23 cellular contexts compared by ENCODE assay signal in the genomic region with DNA sequence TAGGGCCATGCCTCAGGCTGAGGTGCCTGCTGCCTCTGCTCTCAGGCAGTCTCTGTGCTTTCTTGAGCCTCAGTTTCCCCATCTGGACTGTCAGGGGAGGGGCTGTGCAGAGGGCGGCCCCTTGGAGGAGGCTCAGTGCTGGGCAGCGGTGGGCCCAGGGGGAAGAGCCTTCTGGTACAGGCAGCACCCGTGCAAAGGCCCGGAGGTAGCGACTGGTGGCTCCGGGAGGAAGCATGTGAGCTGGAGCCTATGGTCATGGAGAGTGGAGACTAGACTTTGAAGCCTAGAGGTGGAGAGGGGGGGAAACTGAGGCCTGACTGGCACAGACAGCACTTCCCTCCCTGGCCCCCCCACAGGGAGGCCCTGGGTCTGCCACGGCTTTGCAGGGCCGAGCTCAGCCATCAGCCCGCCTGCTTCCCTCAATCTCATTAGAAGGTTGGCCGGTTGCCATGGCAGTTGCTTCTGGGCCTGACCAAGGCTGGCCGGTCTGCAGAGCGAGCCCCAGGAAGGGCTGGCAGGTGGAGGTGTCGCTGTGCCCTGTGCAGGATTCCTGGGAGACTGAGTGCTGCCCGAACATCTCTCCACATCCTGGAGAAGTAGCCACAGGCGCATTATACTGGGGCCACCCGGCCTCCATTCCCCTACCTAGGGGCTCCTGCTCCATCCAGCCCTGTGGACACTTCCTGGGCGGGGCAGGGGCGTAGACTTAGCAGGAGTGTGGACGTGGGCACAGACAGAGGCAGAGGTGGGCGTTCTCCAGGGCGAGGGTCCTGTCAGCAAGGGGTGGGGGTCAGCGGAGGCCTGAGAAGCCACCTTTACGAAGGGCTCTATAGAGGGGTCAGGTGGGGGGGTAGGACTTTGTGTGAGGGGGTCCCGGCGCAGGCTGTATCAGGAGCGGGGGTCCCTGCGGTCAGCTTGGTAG. TPM values are rescaled to one million over a fixed set of nuclear protein-coding genes. Genes with fewer than 3 reads are reported as not detected.
DNase-seq lines count a peak whose midpoint lies in the region; ATAC-seq and TF ChIP-seq lines count a peak whose summit lies in the region.
"Had no signal": no experiment of that assay in that cellular context is flagged by ENCODE, and none has a peak within 500 bp of the region (broad histone marks: within the 10 kb centered on the region; RNA-seq: fewer than 3 reads in every experiment).

No MANE protein-coding gene starts in this region.

- no peaks in the 10 kb centered on the region for H3K36me3 Mint-ChIP-seq in T-helper 17 cell (ENCODE audit: low read depth)
- H3K36me3 Mint-ChIP-seq: CD4-positive, CD25-positive, alpha-beta regulatory T cell; memory B cell had no signal

- no peak overlapping the region for H3K27ac Mint-ChIP-seq in T-helper 17 cell
- H3K27ac Mint-ChIP-seq: activated CD4-positive, alpha-beta T cell treated with anti-CD3 and anti-CD28 coated beads, Interleukin-2, amount 10 ng/mL, durations not matched to agents 7 days and 5 days; memory B cell had no signal

- 82 to 86% methylated on average over 21 to 24 of the region's 27 CpGs for WGBS in thyroid gland, 2 donors

- H3K4me3 ChIP-seq in left lung: no peak overlapping the region
- no peak overlapping the region for H3K4me3 ChIP-seq in thyroid gland (replicated peaks in 1 of 3)
- H3K4me3 ChIP-seq: A549, SK-N-MC, spleen, thoracic aorta had no signal

- H3K36me3 ChIP-seq in left lung: no peaks in the 10 kb centered on the region
- H3K36me3 ChIP-seq in thyroid gland: no peaks in the 10 kb centered on the region
- H3K36me3 ChIP-seq: spleen, thoracic aorta had no signal

- peak overlapping the region; percentile 61 for H3K4me3 Mint-ChIP-seq in T-helper 17 cell
- H3K4me3 Mint-ChIP-seq: activated CD4-positive, alpha-beta T cell treated with anti-CD3 and anti-CD28 coated beads, Interleukin-2, amount 10 ng/mL, durations not matched to agents 7 days and 5 days; CD4-positive, CD25-positive, alpha-beta regulatory T cell; memory B cell; nephron had no signal

- peaks cover 10% of the 10 kb centered on the region in 2 donors for H3K4me1 ChIP-seq in left lung
- H3K4me1 ChIP-seq in thyroid gland: peaks cover 41 to 53% of the 10 kb centered on the region in 2 donors

- TF ChIP-seq POLR2A in thyroid gland (IDR thresholded peaks at IDR 0.05): no peak

- H3K27me3 ChIP-seq in left lung (no peaks in the 10 kb centered on the region), thyroid gland (no peaks in the 10 kb centered on the region)
- H3K27me3 ChIP-seq: spleen had no signal

- intact Hi-C loops in left lung (cut with DNase I) (no loop called here), thyroid gland (cut with DNase I) (no loop called here)

- peaks cover 6% of the 10 kb centered on the region for H3K4me1 Mint-ChIP-seq in T-helper 17 cell
- H3K4me1 Mint-ChIP-seq: activated CD4-positive, alpha-beta T cell treated with anti-CD3 and anti-CD28 coated beads, Interleukin-2, amount 10 ng/mL, durations not matched to agents 7 days and 5 days; memory B cell had no signal

- DNase-seq in NCI-H524 (lab: John Stamatoyannopoulos, UW): peak; percentile 30 to 69
- DNase-seq in NCI-H524 treated with DMSO at 0.1 percent for 48 hours (lab: John Stamatoyannopoulos, UW): no peak
- no peak for DNase-seq in T-helper 17 cell
- peak in 1 of 2 donors; percentile 59 for DNase-seq in left lung
- DNase-seq in thyroid gland: peak; percentile 64 to 82
- no peak for DNase-seq in SKM-1 treated with dmso at 0.1 percent for 144 hours (lab: John Stamatoyannopoulos, UW; ENCODE audit: unreplicated experiment)
- no peak for DNase-seq in activated CD4-positive, alpha-beta T cell treated with anti-CD3 and anti-CD28 coated beads for 1 hour
- DNase-seq in NCI-H128 (lab: John Stamatoyannopoulos, UW; ENCODE audit: unreplicated experiment): no peak
- DNase-seq: activated CD4-positive, alpha-beta T cell treated with anti-CD3 and anti-CD28 coated beads, Interleukin-2, amount 10 ng/mL, durations not matched to agents 7 days and 5 days; activated gamma-delta T cell treated with Interleukin-2 at 50 U/mL for 16 hours; CD4-positive, CD25-positive, alpha-beta regulatory T cell; GOT3; NCI-H2081; NCI-H69; PC-3; spleen had no signal

- TF ChIP-seq CTCF in left lung (IDR thresholded peaks at IDR 0.05): no peak
- TF ChIP-seq CTCF in thyroid gland (IDR thresholded peaks at IDR 0.05): no peak

- no peaks in the 10 kb centered on the region for H3K27me3 Mint-ChIP-seq in T-helper 17 cell
- H3K27me3 Mint-ChIP-seq: activated CD4-positive, alpha-beta T cell treated with anti-CD3 and anti-CD28 coated beads, Interleukin-2, amount 10 ng/mL, durations not matched to agents 7 days and 5 days; CD4-positive, CD25-positive, alpha-beta regulatory T cell; memory B cell; progenitor cell of endocrine pancreas had no signal

- ATAC-seq in T-helper 17 cell (no peak), left lung (peak; percentile 60)
- ATAC-seq: A549, PC-3 had no signal

- H3K27ac ChIP-seq in left lung: no peak overlapping the region
- H3K27ac ChIP-seq in thyroid gland: no peak overlapping the region
- H3K27ac ChIP-seq: A549, SK-N-MC, spleen, thoracic aorta had no signal

- H3K9me3 ChIP-seq in T-helper 17 cell (ENCODE audit: control insufficient read depth, low read length, poor library complexity, severe bottlenecking): no peaks in the 10 kb centered on the region
- H3K9me3 ChIP-seq in left lung: no peaks in the 10 kb centered on the region
- H3K9me3 ChIP-seq in thyroid gland: no peaks in the 10 kb centered on the region
- H3K9me3 ChIP-seq: A549, spleen, thoracic aorta had no signal

RNA-seq across cellular contexts. Expression of a gene that starts 53.2 kb away (rescaled TPM):
- total RNA-seq in T-helper 17 cell (10 to 100 TPM; 14.4 to 15.3 TPM), left lung (10 to 100 TPM; 11.3 to 13.8 TPM), thyroid gland (10 to 100 TPM; 12.3 to 15.9 (median 13.1) TPM)

RNA-seq across cellular contexts. Expression of a gene that starts 54.4 kb away (rescaled TPM):
- total RNA-seq in T-helper 17 cell (not detected), left lung (10 to 100 TPM in 1 of 2 donors, 1 to 10 TPM in 1; 1.9 to 47.7 TPM), thyroid gland (10 to 100 TPM in 1 of 4 donors, 1 to 10 TPM in 1, under 1 TPM in 2; 0.33 to 33.3 (median 1.9) TPM)
- total RNA-seq: activated CD4-positive, alpha-beta T cell treated with anti-CD3 and anti-CD28 coated beads, Interleukin-2, amount 10 ng/mL, durations not matched to agents 7 days and 5 days; CD4-positive, CD25-positive, alpha-beta regulatory T cell; Daoy; spleen had no signal

Comparison
In these comparisons a context has a peak if more than half of its experiments do, and no peak if none do; other contexts are left out.
1. DNase-seq: peak in NCI-H524 (2 of 2) and thyroid gland (2 of 2); none in NCI-H524 treated with DMSO at 0.1 percent for 48 hours (single experiment), T-helper 17 cell (0 of 3), SKM-1 treated with dmso at 0.1 percent for 144 hours (single experiment), activated CD4-positive, alpha-beta T cell treated with anti-CD3 and anti-CD28 coated beads for 1 hour (single experiment) and NCI-H128 (single experiment).